Comparison of ENCODE assay signal across 9 cellular contexts in genomic region chr11:45665933-45666647, GRCh38. TPM values are rescaled to one million over a fixed set of nuclear protein-coding genes. Genes with fewer than 3 reads are reported as not detected.
DNase-seq lines count a peak whose midpoint lies in the region; ATAC-seq and TF ChIP-seq lines count a peak whose summit lies in the region.
"Had no signal": no experiment of that assay in that cellular context is flagged by ENCODE, and none has a peak within 500 bp of the region (broad histone marks: within the 10 kb centered on the region; RNA-seq: fewer than 3 reads in every experiment).

No MANE protein-coding gene starts in this region.

- 38 to 39% methylated on average over 5 to 8 of the region's 10 CpGs for WGBS in mesodermal cell (ENCODE audit: insufficient coverage in 2 of 2), 2 experiments
- WGBS in tibial nerve, 2 donors: 34 to 61% methylated on average over 6 to 9 of the region's 10 CpGs

- no peaks in the 10 kb centered on the region for H3K9me3 Mint-ChIP-seq in activated CD4-positive, alpha-beta T cell treated with anti-CD3 and anti-CD28 coated beads, Interleukin-2, amount 10 ng/mL, durations not matched to agents 7 days and 5 days

- peak overlapping the region in 1 of 2 donors; percentile 11 for H3K4me3 ChIP-seq in cardiac fibroblast (replicated peaks in 1 of 2; ENCODE audit: low read depth in 2 of 2, low read length in 2 of 2)
- H3K4me3 ChIP-seq in mesodermal cell (ENCODE audit: extremely low read depth, insufficient read depth, low read length, poor library complexity, severe bottlenecking): peak overlapping the region; percentile 58
- peak overlapping the region; percentile 5 to 74 (median 50) for H3K4me3 ChIP-seq in tibial nerve

- H3K27me3 ChIP-seq in tibial nerve: peaks cover 0 to 36% of the 10 kb centered on the region in 2 donors

- H3K9me3 ChIP-seq in mesodermal cell (ENCODE audit: control insufficient read depth, low read length): no peaks in the 10 kb centered on the region
- no peaks in the 10 kb centered on the region for H3K9me3 ChIP-seq in tibial nerve
- H3K9me3 ChIP-seq: BLaER1 had no signal

- H3K27ac Mint-ChIP-seq in activated CD4-positive, alpha-beta T cell treated with anti-CD3 and anti-CD28 coated beads, Interleukin-2, amount 10 ng/mL, durations not matched to agents 7 days and 5 days: no peak overlapping the region

- H3K4me1 ChIP-seq in mesodermal cell (ENCODE audit: control insufficient read depth, insufficient read depth, low read length, poor library complexity, severe bottlenecking) (peaks cover 34% of the 10 kb centered on the region), tibial nerve (peaks cover 0 to 38% (median 16%) of the 10 kb centered on the region in 4 donors)

- POLR2A ChIA-PET in activated CD4-positive, alpha-beta T cell treated with anti-CD3 and anti-CD28 coated beads, Interleukin-2, amount 10 ng/mL, durations not matched to agents 7 days and 5 days (lab: Charles Lee): no interaction called here

- H3K36me3 Mint-ChIP-seq in activated CD4-positive, alpha-beta T cell treated with anti-CD3 and anti-CD28 coated beads, Interleukin-2, amount 10 ng/mL, durations not matched to agents 7 days and 5 days (ENCODE audit: low read depth): no peaks in the 10 kb centered on the region

- peak overlapping the region; percentile 63 for H3K4me3 Mint-ChIP-seq in activated CD4-positive, alpha-beta T cell treated with anti-CD3 and anti-CD28 coated beads, Interleukin-2, amount 10 ng/mL, durations not matched to agents 7 days and 5 days

- H3K27ac ChIP-seq in mesodermal cell (ENCODE audit: low read depth, low read length, severe bottlenecking): no peak overlapping the region
- peak overlapping the region in 1 of 4 donors; percentile 51 for H3K27ac ChIP-seq in tibial nerve
- H3K27ac ChIP-seq: BLaER1 had no signal

- peaks cover 4% of the 10 kb centered on the region for H3K4me1 Mint-ChIP-seq in activated CD4-positive, alpha-beta T cell treated with anti-CD3 and anti-CD28 coated beads, Interleukin-2, amount 10 ng/mL, durations not matched to agents 7 days and 5 days

- H3K36me3 ChIP-seq in mesodermal cell (ENCODE audit: control insufficient read depth, insufficient read depth, low read length) (no peaks in the 10 kb centered on the region), tibial nerve (no peaks in the 10 kb centered on the region)
- H3K36me3 ChIP-seq: BLaER1 had no signal

- peaks cover 61% of the 10 kb centered on the region for H3K27me3 Mint-ChIP-seq in activated CD4-positive, alpha-beta T cell treated with anti-CD3 and anti-CD28 coated beads, Interleukin-2, amount 10 ng/mL, durations not matched to agents 7 days and 5 days

- DNase-seq in activated CD4-positive, alpha-beta T cell treated with anti-CD3 and anti-CD28 coated beads, Interleukin-2, amount 10 ng/mL, durations not matched to agents 7 days and 5 days: no peak
- DNase-seq in activated CD4-positive, alpha-beta T cell treated with anti-CD3 and anti-CD28 coated beads, Interleukin-2, amount 50 U/mL, for 4 hours: no peak
- DNase-seq in cardiac fibroblast (ENCODE audit: low read depth in 2 of 2) (peak; percentile 28 to 29), tibial nerve (ENCODE audit: low spot score in 2 of 2) (peak in 1 of 2 donors; percentile 28)
- DNase-seq in activated CD8-positive, alpha-beta memory T cell treated with anti-CD3 and anti-CD28 coated beads for 24 hours: no peak

- ATAC-seq in HG03108 (IDR thresholded peaks at IDR 0.05; ENCODE audit: unreplicated experiment) (no peak), GM21529 (IDR thresholded peaks at IDR 0.05; ENCODE audit: unreplicated experiment) (no peak)

- no peak for TF ChIP-seq EP300 in tibial nerve (IDR thresholded peaks at IDR 0.05)

- TF ChIP-seq CTCF in cardiac fibroblast (IDR thresholded peaks at IDR 0.05; ENCODE audit: low read depth, low read length) (no peak), tibial nerve (IDR thresholded peaks at IDR 0.05) (no peak)

- TF ChIP-seq POLR2A in tibial nerve (IDR thresholded peaks at IDR 0.05): no peak

- CTCF ChIA-PET in activated CD4-positive, alpha-beta T cell treated with anti-CD3 and anti-CD28 coated beads, Interleukin-2, amount 10 ng/mL, durations not matched to agents 7 days and 5 days (lab: Charles Lee): interaction anchor here (1.0 kb wide), 1 partner anchor 11 kb away, joined by 3 read pairs; no protein-coding TSS in a partner anchor

RNA-seq across cellular contexts. Expression of gene CHST1, which starts 0.7 kb away (rescaled TPM):
- not detected for total RNA-seq in activated CD4-positive, alpha-beta T cell treated with anti-CD3 and anti-CD28 coated beads, Interleukin-2, amount 10 ng/mL, durations not matched to agents 7 days and 5 days
- polyA plus RNA-seq in mesodermal cell (2013, experiment 1 of 2): 15.9 TPM
- 11.8 TPM for polyA plus RNA-seq in mesodermal cell (2013, experiment 2 of 2)
- total RNA-seq in tibial nerve: 1 to 10 TPM; 1.2 to 3.6 (median 1.6) TPM

Comparison
In these comparisons a context has a peak if more than half of its experiments do, and no peak if none do; other contexts are left out.
1. DNase-seq: peak in cardiac fibroblast (2 of 2); none in activated CD4-positive, alpha-beta T cell treated with anti-CD3 and anti-CD28 coated beads, Interleukin-2, amount 10 ng/mL, durations not matched to agents 7 days and 5 days (single experiment), activated CD4-positive, alpha-beta T cell treated with anti-CD3 and anti-CD28 coated beads, Interleukin-2, amount 50 U/mL, for 4 hours (0 of 2) and activated CD8-positive, alpha-beta memory T cell treated with anti-CD3 and anti-CD28 coated beads for 24 hours (single experiment).